In genomic region chr1:201456499-201457309, GRCh38 we compare ENCODE assay signal across 8 cellular contexts. TPM values are rescaled to one million over a fixed set of nuclear protein-coding genes. Genes with fewer than 3 reads are reported as not detected.
DNase-seq lines count a peak whose midpoint lies in the region; ATAC-seq, FAIRE-seq and TF ChIP-seq lines count a peak whose summit lies in the region.

No MANE protein-coding gene starts in this region.

- H4K20me1 ChIP-seq in fibroblast of lung (ENCODE audit: control insufficient read depth, extremely low read depth, insufficient read depth, low read length): no peaks in the 10 kb centered on the region

- H3K4me1 ChIP-seq in fibroblast of lung (ENCODE audit: control insufficient read depth, extremely low read depth, insufficient read depth, low read length): peaks cover 34% of the 10 kb centered on the region
- peaks cover 53% of the 10 kb centered on the region for H3K4me1 ChIP-seq in psoas muscle
- H3K4me1 ChIP-seq in CD4-positive, alpha-beta memory T cell (ENCODE audit: insufficient read depth, low read length): no peaks in the 10 kb centered on the region

- H3K27ac Mint-ChIP-seq in CD4-positive, alpha-beta memory T cell: no peak overlapping the region

- peak; percentile 69 to 78 (median 76) for ATAC-seq in psoas muscle

- no peak overlapping the region for H3K9ac ChIP-seq in fibroblast of lung (ENCODE audit: insufficient read depth, low read length)

- H3K27ac ChIP-seq in RWPE1 (peak overlapping the region; percentile 70), fibroblast of lung (ENCODE audit: insufficient read depth, low read length) (peak overlapping the region; percentile 84), psoas muscle (peak overlapping the region; percentile 95)
- H3K27ac ChIP-seq in CD4-positive, alpha-beta memory T cell (ENCODE audit: low read depth, low read length): no peak overlapping the region

- intact Hi-C loops in psoas muscle (cut with DNase I): loop anchor here in 1 of 2 donors (2.0 kb wide), 1 partner anchor 24 kb away; no protein-coding TSS in a partner anchor
- intact Hi-C loops in CD4-positive, alpha-beta memory T cell (cut with micrococcal nuclease): no loop called here

- peak; percentile 54 for DNase-seq in RWPE1 (ENCODE audit: low spot score)
- peak; percentile 97 to 99 for DNase-seq in fibroblast of lung (ENCODE audit: low read depth in 2 of 2)
- DNase-seq in psoas muscle: peak; percentile 85 to 88
- DNase-seq in NCI-H1105 treated with DMSO at 0.1 percent for 48 hours (lab: John Stamatoyannopoulos, UW): no peak
- DNase-seq in DMS114 treated with DMSO at 0.1 percent for 48 hours (lab: John Stamatoyannopoulos, UW; ENCODE audit: unreplicated experiment): no peak
- DNase-seq in CD4-positive, alpha-beta memory T cell: no peak
- no peak for DNase-seq in DMS79 treated with DMSO at 0.1 percent for 48 hours (lab: John Stamatoyannopoulos, UW)

- POLR2A ChIA-PET in RWPE1 (lab: Yijun Ruan, JAX; ENCODE audit: low non-redundant PET): no interaction called here
- POLR2A ChIA-PET in CD4-positive, alpha-beta memory T cell (lab: Charles Lee; ENCODE audit: partially characterized antibody): no interaction called here

- WGBS in psoas muscle, 3 donors: 42 to 52% (median 50%) methylated on average over 11 of the region's 11 CpGs

- no peaks in the 10 kb centered on the region for H3K36me3 Mint-ChIP-seq in CD4-positive, alpha-beta memory T cell

- peak overlapping the region; percentile 64 for H3K4me2 ChIP-seq in fibroblast of lung (ENCODE audit: extremely low read depth, insufficient read depth, low read length)

- H3K4me1 Mint-ChIP-seq in CD4-positive, alpha-beta memory T cell: peaks cover 0 to 3% (median 0%) of the 10 kb centered on the region in 4 donors

- H3K4me3 ChIP-seq in fibroblast of lung (replicated peaks in 1 of 4; ENCODE audit: control extremely low read depth in 1 of 4, insufficient read depth in 1 of 4, low read depth in 3 of 4, low read length in 4 of 4): peak overlapping the region in 1 of 4 experiments; percentile 27
- H3K4me3 ChIP-seq in psoas muscle: peak overlapping the region; percentile 21
- no peak overlapping the region for H3K4me3 ChIP-seq in CD4-positive, alpha-beta memory T cell (ENCODE audit: low read length in 2 of 2)

- H3K27me3 Mint-ChIP-seq in CD4-positive, alpha-beta memory T cell: peaks cover 2 to 4% of the 10 kb centered on the region in 2 donors

- H3K36me3 ChIP-seq in fibroblast of lung (ENCODE audit: control insufficient read depth, insufficient read depth, low read length): no peaks in the 10 kb centered on the region
- H3K36me3 ChIP-seq in psoas muscle (ENCODE audit: insufficient read depth in 1 of 2, low read depth in 1 of 2): no peaks in the 10 kb centered on the region
- no peaks in the 10 kb centered on the region for H3K36me3 ChIP-seq in CD4-positive, alpha-beta memory T cell (ENCODE audit: insufficient read depth, low read length)

- TF ChIP-seq CTCF in RWPE1 (conservative IDR thresholded peaks at IDR 0.05; ENCODE audit: low read depth) (no peak), fibroblast of lung (conservative IDR thresholded peaks at IDR 0.05 in 1 of 2, IDR thresholded peaks at IDR 0.05 in 1 of 2; ENCODE audit: low read depth in 1 of 2, low read length in 2 of 2) (no peak), psoas muscle (IDR thresholded peaks at IDR 0.05) (no peak)

- H3K4me3 Mint-ChIP-seq in CD4-positive, alpha-beta memory T cell: no peak overlapping the region

- CTCF ChIA-PET in RWPE1 (lab: Yijun Ruan, JAX): interaction anchor here (0.5 to 4.1 kb wide), 6 partner anchors 9 to 25 kb away, joined by 3 to 30 read pairs (median 6); no protein-coding TSS in a partner anchor
- CTCF ChIA-PET in CD4-positive, alpha-beta memory T cell (lab: Charles Lee; ENCODE audit: partially characterized antibody): interaction anchor here (0.6 to 3.5 kb wide), 3 partner anchors 10 to 56 kb away, joined by 3 to 10 read pairs (median 4); no protein-coding TSS in a partner anchor

- no peaks in the 10 kb centered on the region for H3K9me3 ChIP-seq in fibroblast of lung (ENCODE audit: control insufficient read depth, insufficient read depth, low read depth, low read length)
- H3K9me3 ChIP-seq in psoas muscle: no peaks in the 10 kb centered on the region
- H3K9me3 ChIP-seq in CD4-positive, alpha-beta memory T cell (ENCODE audit: control insufficient read depth in 1 of 2, low read length in 2 of 2): no peaks in the 10 kb centered on the region

- no peaks in the 10 kb centered on the region for H3K79me2 ChIP-seq in fibroblast of lung (ENCODE audit: control insufficient read depth, insufficient read depth, low read length)

- peak; percentile 72 for FAIRE-seq in G401.6 (lab: Jason Lieb, UNC)

- peaks cover 0 to 2% (median 0%) of the 10 kb centered on the region in 8 donors for H3K9me3 Mint-ChIP-seq in CD4-positive, alpha-beta memory T cell

- H3K27me3 ChIP-seq in fibroblast of lung (ENCODE audit: control insufficient read depth, insufficient read depth, low read length) (no peaks in the 10 kb centered on the region), psoas muscle (ENCODE audit: insufficient read depth in 3 of 3, low read length in 2 of 3) (peaks cover 0 to 1% (median 0%) of the 10 kb centered on the region in 3 donors)
- H3K27me3 ChIP-seq in CD4-positive, alpha-beta memory T cell (ENCODE audit: insufficient read depth, low read length): no peaks in the 10 kb centered on the region

- H2AFZ ChIP-seq in fibroblast of lung (ENCODE audit: low read length): no peak overlapping the region

RNA-seq across cellular contexts. Expression of gene PHLDA3, which starts 12.3 kb away (rescaled TPM):
- total RNA-seq in fibroblast of lung: 138 and 141 TPM in 2 replicates
- polyA plus RNA-seq in fibroblast of lung: 25.9 and 26.5 TPM in 2 replicates
- polyA plus RNA-seq in fibroblast of lung (2012): 57.8 and 74.3 TPM in 2 replicates
- polyA minus RNA-seq in fibroblast of lung (ENCODE audit: low replicate concordance): 18.9 and 32.3 TPM in 2 replicates
- 100 to 1,000 TPM in 1 of 4 donors, 10 to 100 TPM in 3; 41.8 to 116 (median 78.9) TPM for total RNA-seq in psoas muscle
- 10 to 100 TPM; 42.3 to 62.4 (median 55.1) TPM for polyA plus RNA-seq in psoas muscle
- 1 to 10 TPM; 7.0 to 7.8 TPM for total RNA-seq in CD4-positive, alpha-beta memory T cell
- polyA plus RNA-seq in CD4-positive, alpha-beta memory T cell: 1 to 10 TPM in 1 of 2 donors, under 1 TPM in 1; 0.30 to 1.1 TPM

RNA-seq across cellular contexts. Expression of gene TNNI1, which starts 35.2 kb away (rescaled TPM):
- total RNA-seq in fibroblast of lung (not detected in 2 replicates), psoas muscle (1,000 to 10,000 TPM; 2,137 to 4,600 (median 3,389) TPM)
- polyA plus RNA-seq in fibroblast of lung (0.06 and 0.09 TPM in 2 replicates), psoas muscle (1,000 to 10,000 TPM in 2 of 3 donors, 100 to 1,000 TPM in 1; 734 to 2,687 (median 2,500) TPM)
- not detected in 2 replicates for polyA plus RNA-seq in fibroblast of lung (2012)
- polyA minus RNA-seq in fibroblast of lung (ENCODE audit: low replicate concordance): not detected in 2 replicates
- total RNA-seq in CD4-positive, alpha-beta memory T cell: not detected
- polyA plus RNA-seq in CD4-positive, alpha-beta memory T cell: not detected

RNA-seq across cellular contexts. Expression of gene CSRP1, which starts 50.2 kb away (rescaled TPM):
- total RNA-seq in fibroblast of lung (158 and 195 TPM in 2 replicates), psoas muscle (10 to 100 TPM; 14.7 to 27.7 (median 24.3) TPM)
- polyA plus RNA-seq in fibroblast of lung (438 and 1,081 TPM in 2 replicates), psoas muscle (10 to 100 TPM; 21.1 to 26.4 (median 23.2) TPM)
- polyA plus RNA-seq in fibroblast of lung (2012): 450 and 1,109 TPM in 2 replicates
- 886 and 2,174 TPM in 2 replicates for polyA minus RNA-seq in fibroblast of lung (ENCODE audit: low replicate concordance)
- total RNA-seq in CD4-positive, alpha-beta memory T cell: 10 to 100 TPM; 34.2 to 36.0 TPM
- 10 to 100 TPM; 74.6 to 79.3 TPM for polyA plus RNA-seq in CD4-positive, alpha-beta memory T cell

RNA-seq across cellular contexts. Expression of gene LAD1, which starts 57.6 kb away (rescaled TPM):
- total RNA-seq in fibroblast of lung (not detected in 2 replicates), psoas muscle (10 to 100 TPM in 2 of 4 donors, 1 to 10 TPM in 1, under 1 TPM in 1; 0.92 to 17.7 (median 6.0) TPM)
- polyA plus RNA-seq in fibroblast of lung (0.08 TPM in 1 of 2 replicates, not detected in the other), psoas muscle (1 to 10 TPM in 2 of 3 donors, under 1 TPM in 1; 0.23 to 7.4 (median 5.4) TPM)
- polyA plus RNA-seq in fibroblast of lung (2012): not detected in 2 replicates
- not detected in 2 replicates for polyA minus RNA-seq in fibroblast of lung (ENCODE audit: low replicate concordance)
- under 1 TPM in 1 of 2 experiments, not detected in 1; 0.17 TPM for total RNA-seq in CD4-positive, alpha-beta memory T cell
- polyA plus RNA-seq in CD4-positive, alpha-beta memory T cell: not detected

Comparison
In these comparisons a context has a peak if more than half of its experiments do, and no peak if none do; other contexts are left out.
1. DNase-seq: peak in RWPE1 (single experiment), fibroblast of lung (2 of 2) and psoas muscle (2 of 2); none in NCI-H1105 treated with DMSO at 0.1 percent for 48 hours (single experiment), DMS114 treated with DMSO at 0.1 percent for 48 hours (single experiment), CD4-positive, alpha-beta memory T cell (0 of 5) and DMS79 treated with DMSO at 0.1 percent for 48 hours (single experiment).
2. RNA of gene PHLDA3, which starts 12.3 kb away (total RNA-seq): 138 to 141 TPM in fibroblast of lung and 41.8 to 116 TPM in psoas muscle; 7.0 to 7.8 TPM in CD4-positive, alpha-beta memory T cell; every median in the first group is over 4 times any median in the second.
3. RNA of gene TNNI1, which starts 35.2 kb away (total RNA-seq): 2,137 to 4,600 TPM in psoas muscle; not detected in fibroblast of lung and not detected in CD4-positive, alpha-beta memory T cell; every median in the first group is over 1,000 times any median in the second.